Comparison of ENCODE assay signal across 8 cellular contexts in the genomic region with DNA sequence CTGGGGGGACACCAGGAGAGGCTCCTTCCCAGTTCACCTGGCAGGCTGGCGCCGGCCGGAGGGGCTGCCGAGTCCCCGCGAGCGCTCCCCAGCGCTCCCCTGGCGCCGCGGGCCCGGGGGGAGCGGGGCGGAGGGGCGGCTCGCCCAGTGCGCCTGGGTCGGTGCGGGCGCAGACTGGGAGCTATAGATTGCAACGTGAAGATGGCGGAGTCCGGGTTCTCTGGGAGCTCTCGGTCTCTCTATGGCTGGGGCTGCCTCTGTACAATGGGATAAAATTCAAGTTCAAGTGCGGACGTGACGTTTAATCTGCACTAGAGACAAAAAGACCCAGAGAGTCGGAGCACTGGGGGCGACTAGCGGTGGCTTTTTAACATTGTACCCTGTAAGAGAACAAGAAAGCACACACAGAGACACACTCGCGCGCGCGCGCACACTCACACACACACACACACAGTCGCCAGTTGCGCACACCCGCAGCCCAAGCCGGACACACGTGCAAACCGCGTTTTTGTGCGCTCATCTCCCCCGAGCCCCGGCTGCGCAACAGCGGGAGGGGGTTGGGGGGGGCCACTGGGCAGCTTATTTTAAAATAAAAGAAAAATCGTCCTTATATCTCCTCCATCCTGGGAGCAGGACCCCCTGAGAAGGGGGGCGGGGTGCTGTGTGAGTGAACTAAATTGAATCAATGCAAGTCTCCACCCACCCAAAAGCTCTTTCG. TPM values are rescaled to one million over a fixed set of nuclear protein-coding genes. Genes with fewer than 3 reads are reported as not detected.
DNase-seq lines count a peak whose midpoint lies in the region; ATAC-seq lines count a peak whose summit lies in the region.

A gene (minus strand): TSS at position 247 of the 718 bp plus-strand sequence. CDS start 979 bp downstream, outside the sequence.

- peak within 1 kb of the TSS in 10 of 11 experiments; percentile 58 to 80 (median 75); a peak in 21 of 22 replicates for H3K27ac ChIP-seq in BLaER1 treated with 17β-estradiol and CSF1 and Interleukin-3, amounts not matched to agents 10 nM and 100 nM

- no peaks in the 10 kb centered on the region for H3K27me3 Mint-ChIP-seq in effector memory CD8-positive, alpha-beta T cell

- peak within 1 kb of the TSS; percentile 69 to 78 (median 76) for H3K4me3 ChIP-seq in BLaER1 treated with 17β-estradiol and CSF1 and Interleukin-3, amounts not matched to agents 10 nM and 100 nM

- DNase-seq in NCI-H82 treated with DMSO at 0.1 percent for 48 hours (lab: John Stamatoyannopoulos, UW; ENCODE audit: unreplicated experiment) (peak; percentile 95), mucosa of gallbladder (ENCODE audit: low spot score) (peak; percentile 92)
- peak; percentile 93 for DNase-seq in activated CD8-positive, alpha-beta memory T cell treated with anti-CD3 and anti-CD28 coated beads for 24 hours
- peak; percentile 81 to 85 (median 82) for DNase-seq in effector memory CD8-positive, alpha-beta T cell
- DNase-seq in stimulated activated CD8-positive, alpha-beta memory T cell treated with anti-CD3 and anti-CD28 coated beads, Interleukin-4, amount 100 ng/mL, for 48 hours = peak; percentile 90

- no peaks in the 10 kb centered on the region for H3K9me3 Mint-ChIP-seq in effector memory CD8-positive, alpha-beta T cell

- peaks cover 57% of the 10 kb centered on the region for H3K36me3 Mint-ChIP-seq in effector memory CD8-positive, alpha-beta T cell (ENCODE audit: insufficient read depth)

- peak within 1 kb of the TSS; percentile 72 to 85 (median 79) for H3K9ac ChIP-seq in BLaER1 treated with 17β-estradiol and CSF1 and Interleukin-3, amounts not matched to agents 10 nM and 100 nM

- H3K4me2 ChIP-seq in BLaER1 treated with 17β-estradiol and CSF1 and Interleukin-3, amounts not matched to agents 10 nM and 100 nM = peak within 1 kb of the TSS; percentile 85 to 97 (median 96)

- H3K27me3 ChIP-seq in BLaER1 treated with 17β-estradiol and CSF1 and Interleukin-3, amounts not matched to agents 10 nM and 100 nM = peaks cover 77 to 100% (median 100%) of the 10 kb centered on the region in 11 experiments

- H3K27ac Mint-ChIP-seq in effector memory CD8-positive, alpha-beta T cell = peak within 1 kb of the TSS; percentile 98

- no peaks in the 10 kb centered on the region for H3K9me3 ChIP-seq in BLaER1 treated with 17β-estradiol and CSF1 and Interleukin-3, amounts not matched to agents 10 nM and 100 nM (replicated peaks in 1 of 11)

- peak; percentile 91 for ATAC-seq in GM19372 (IDR thresholded peaks at IDR 0.05; ENCODE audit: low read depth, unreplicated experiment)
- peak; percentile 51 for ATAC-seq in HG03571 (IDR thresholded peaks at IDR 0.05; ENCODE audit: unreplicated experiment)
- peak; percentile 71 for ATAC-seq in effector memory CD8-positive, alpha-beta T cell (replicated peaks)

- H4K20me1 ChIP-seq in BLaER1 treated with 17β-estradiol and CSF1 and Interleukin-3, amounts not matched to agents 10 nM and 100 nM = peaks cover 0 to 38% (median 18%) of the 10 kb centered on the region in 11 experiments; a peak in 17 of 22 replicates

- H3K36me3 ChIP-seq in BLaER1 treated with 17β-estradiol and CSF1 and Interleukin-3, amounts not matched to agents 10 nM and 100 nM = no peaks in the 10 kb centered on the region

- peaks cover 25 to 44% of the 10 kb centered on the region in 2 donors for H3K4me1 Mint-ChIP-seq in effector memory CD8-positive, alpha-beta T cell (ENCODE audit: low read depth in 2 of 2)

- peaks cover 27 to 49% (median 42%) of the 10 kb centered on the region in 10 experiments for H3K4me1 ChIP-seq in BLaER1 treated with 17β-estradiol and CSF1 and Interleukin-3, amounts not matched to agents 10 nM and 100 nM

- H3K4me3 Mint-ChIP-seq in effector memory CD8-positive, alpha-beta T cell = peak within 1 kb of the TSS; percentile 99

RNA-seq across cellular contexts. Expression of the gene that starts here (rescaled TPM):
- total RNA-seq in mucosa of gallbladder = 7.9 TPM

Comparison
In these comparisons a context has a peak if more than half of its experiments do, and no peak if none do; other contexts are left out.
1. Peak in every context shown above with its lines: DNase-seq, ATAC-seq, H3K4me3 ChIP-seq and H3K27ac ChIP-seq.